Comparison of ENCODE assay signal across 20 cellular contexts in the genomic region with DNA sequence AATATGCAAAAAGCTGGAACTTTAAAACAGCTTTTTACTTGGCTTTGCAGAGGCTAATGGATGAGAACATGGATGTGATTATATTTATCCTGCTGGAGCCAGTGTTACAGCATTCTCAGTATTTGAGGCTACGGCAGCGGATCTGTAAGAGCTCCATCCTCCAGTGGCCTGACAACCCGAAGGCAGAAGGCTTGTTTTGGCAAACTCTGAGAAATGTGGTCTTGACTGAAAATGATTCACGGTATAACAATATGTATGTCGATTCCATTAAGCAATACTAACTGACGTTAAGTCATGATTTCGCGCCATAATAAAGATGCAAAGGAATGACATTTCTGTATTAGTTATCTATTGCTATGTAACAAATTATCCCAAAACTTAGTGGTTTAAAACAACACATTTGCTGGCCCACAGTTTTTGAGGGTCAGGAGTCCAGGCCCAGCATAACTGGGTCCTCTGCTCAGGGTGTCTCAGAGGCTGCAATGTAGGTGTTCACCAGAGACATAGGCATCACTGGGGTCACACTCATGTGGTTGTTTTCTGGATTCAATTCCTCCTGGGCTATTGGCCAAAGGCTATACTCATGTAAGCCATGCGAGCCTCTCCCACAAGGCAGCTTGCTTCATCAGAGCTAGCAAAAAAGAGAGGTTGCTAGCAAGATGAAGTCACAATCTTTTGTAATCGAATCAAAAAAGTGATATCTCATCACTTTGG. TPM values are rescaled to one million over a fixed set of nuclear protein-coding genes. Genes with fewer than 3 reads are reported as not detected.
A peak's percentile ranks its signal among the peaks of the same experiment; 100 is the strongest.
DNase-seq lines count a peak whose midpoint lies in the region; TF ChIP-seq lines count a peak whose summit lies in the region.
"Had no signal": no experiment of that assay in that cellular context is flagged by ENCODE, and none has a peak within 500 bp of the region (broad histone marks: within the 10 kb centered on the region; RNA-seq: fewer than 3 reads in every experiment).

No MANE protein-coding gene starts in this region.

- H3K9me3 ChIP-seq in breast epithelium: no peaks in the 10 kb centered on the region
- H3K9me3 ChIP-seq: BLaER1 had no signal

- peak; percentile 35 for DNase-seq in MCF 10A (ENCODE audit: unreplicated experiment)
- no peak for DNase-seq in breast epithelium (ENCODE audit: low spot score in 2 of 2)
- peak; percentile 68 for DNase-seq in fibroblast of mammary gland (ENCODE audit: low read depth)
- peak; percentile 39 for DNase-seq in iris pigment epithelial cell (ENCODE audit: low read depth)
- no peak for DNase-seq in OCI-M1 (lab: John Stamatoyannopoulos, UW)
- no peak for DNase-seq in DMS53 (lab: John Stamatoyannopoulos, UW)
- DNase-seq in EL: no peak
- DNase-seq: CD4-positive, alpha-beta memory T cell; DMS153; DMS79 treated with DMSO at 0.1 percent for 48 hours; H7; HFFc6; IMR-90 had no signal

- no peak overlapping the region for H3K27ac Mint-ChIP-seq in MCF 10A (ENCODE audit: low read depth, unreplicated experiment)
- H3K27ac Mint-ChIP-seq: CD14-positive monocyte; CD4-positive, alpha-beta memory T cell; GM23338; HFFc6 had no signal

- H3K36me3 ChIP-seq in breast epithelium: no peaks in the 10 kb centered on the region
- H3K36me3 ChIP-seq: BLaER1 had no signal

- no TSS peak for BruUV-seq in MCF 10A (replicated peaks; lab: Mats Ljungman, UMichigan)

- H3K4me1 Mint-ChIP-seq in MCF 10A (ENCODE audit: insufficient read depth, unreplicated experiment): peaks cover 8% of the 10 kb centered on the region
- H3K4me1 Mint-ChIP-seq: GM23338 had no signal

- no peak overlapping the region for H3K27ac ChIP-seq in breast epithelium
- H3K27ac ChIP-seq: 22Rv1, BLaER1 had no signal

- no peak overlapping the region for H3K4me3 ChIP-seq in breast epithelium
- H3K4me3 ChIP-seq in fibroblast of mammary gland (ENCODE audit: control insufficient read depth, low read depth, low read length): no peak overlapping the region
- H3K4me3 ChIP-seq: BLaER1, GM12878, GM23338 had no signal

- CTCF ChIA-PET in MCF 10A (lab: Yijun Ruan, JAX): interaction anchor here (0.9 to 1.3 kb wide), 5 partner anchors 22 to 566 kb away, joined by 3 to 4 read pairs (median 3); no protein-coding TSS in a partner anchor

- peaks cover 0 to 32% of the 10 kb centered on the region in 2 donors for H3K27me3 ChIP-seq in breast epithelium

- intact Hi-C loops in MCF 10A (cut with micrococcal nuclease) (no loop called here), breast epithelium (cut with DNase I; ENCODE audit: low total_unique reads) (no loop called here)

- H3K9me3 Mint-ChIP-seq in MCF 10A (ENCODE audit: unreplicated experiment): no peaks in the 10 kb centered on the region
- H3K9me3 Mint-ChIP-seq: GM23338, HFFc6 had no signal

- H3K27me3 Mint-ChIP-seq in MCF 10A (ENCODE audit: insufficient read depth, unreplicated experiment): peaks cover 63% of the 10 kb centered on the region

- no peak overlapping the region for H3K4me3 Mint-ChIP-seq in MCF 10A (ENCODE audit: unreplicated experiment)
- H3K4me3 Mint-ChIP-seq: CD14-positive monocyte; CD4-positive, alpha-beta memory T cell; GM23338; HFFc6 had no signal

- no peaks in the 10 kb centered on the region for H3K4me1 ChIP-seq in breast epithelium
- H3K4me1 ChIP-seq: BLaER1 had no signal

- no peak for TF ChIP-seq CTCF in MCF 10A (IDR thresholded peaks at IDR 0.05; ENCODE audit: unreplicated experiment)
- no peak for TF ChIP-seq CTCF in breast epithelium (IDR thresholded peaks at IDR 0.05)
- TF ChIP-seq CTCF in fibroblast of mammary gland (conservative IDR thresholded peaks at IDR 0.05; ENCODE audit: control insufficient read depth, insufficient read depth, low read depth, low read length): no peak

- H3K36me3 Mint-ChIP-seq in MCF 10A (ENCODE audit: insufficient read depth, unreplicated experiment): no peaks in the 10 kb centered on the region
- H3K36me3 Mint-ChIP-seq: CD4-positive, alpha-beta memory T cell had no signal

- POLR2A ChIA-PET in MCF 10A (lab: Yijun Ruan, JAX): no interaction called here

- no peak for TF ChIP-seq POLR2A in breast epithelium (IDR thresholded peaks at IDR 0.05)

RNA-seq across cellular contexts. Expression of a gene that starts 15.6 kb away (rescaled TPM):
- total RNA-seq in MCF 10A (2022) (not detected in 2 replicates), breast epithelium (1 to 10 TPM in 2 of 3 donors, under 1 TPM in 1; 0.66 to 6.6 (median 1.0) TPM)
- total RNA-seq: A673, G401, GM12878, GM23338, H7, HFFc6, IMR-90 had no signal

RNA-seq across cellular contexts. Expression of a gene that starts 52.9 kb away (rescaled TPM):
- total RNA-seq in MCF 10A (2022) (801 and 901 TPM in 2 replicates), breast epithelium (1,000 to 10,000 TPM; 1,496 to 5,389 (median 3,453) TPM)

RNA-seq across cellular contexts. Expression of a gene that starts 55.2 kb away (rescaled TPM):
- total RNA-seq in MCF 10A (2022) (not detected in 2 replicates), breast epithelium (1 to 10 TPM in 2 of 3 donors, under 1 TPM in 1; 0.98 to 2.3 (median 1.3) TPM)
- total RNA-seq: G401, GM23338, H7, HFFc6, IMR-90 had no signal

Comparison
In these comparisons a context has a peak if more than half of its experiments do, and no peak if none do; other contexts are left out.
1. DNase-seq: peak in MCF 10A (single experiment), fibroblast of mammary gland (single experiment) and iris pigment epithelial cell (single experiment); none in breast epithelium (0 of 2), OCI-M1 (single experiment), DMS53 (single experiment) and EL (single experiment).